8 cellular contexts compared by ENCODE assay signal in the genomic region with DNA sequence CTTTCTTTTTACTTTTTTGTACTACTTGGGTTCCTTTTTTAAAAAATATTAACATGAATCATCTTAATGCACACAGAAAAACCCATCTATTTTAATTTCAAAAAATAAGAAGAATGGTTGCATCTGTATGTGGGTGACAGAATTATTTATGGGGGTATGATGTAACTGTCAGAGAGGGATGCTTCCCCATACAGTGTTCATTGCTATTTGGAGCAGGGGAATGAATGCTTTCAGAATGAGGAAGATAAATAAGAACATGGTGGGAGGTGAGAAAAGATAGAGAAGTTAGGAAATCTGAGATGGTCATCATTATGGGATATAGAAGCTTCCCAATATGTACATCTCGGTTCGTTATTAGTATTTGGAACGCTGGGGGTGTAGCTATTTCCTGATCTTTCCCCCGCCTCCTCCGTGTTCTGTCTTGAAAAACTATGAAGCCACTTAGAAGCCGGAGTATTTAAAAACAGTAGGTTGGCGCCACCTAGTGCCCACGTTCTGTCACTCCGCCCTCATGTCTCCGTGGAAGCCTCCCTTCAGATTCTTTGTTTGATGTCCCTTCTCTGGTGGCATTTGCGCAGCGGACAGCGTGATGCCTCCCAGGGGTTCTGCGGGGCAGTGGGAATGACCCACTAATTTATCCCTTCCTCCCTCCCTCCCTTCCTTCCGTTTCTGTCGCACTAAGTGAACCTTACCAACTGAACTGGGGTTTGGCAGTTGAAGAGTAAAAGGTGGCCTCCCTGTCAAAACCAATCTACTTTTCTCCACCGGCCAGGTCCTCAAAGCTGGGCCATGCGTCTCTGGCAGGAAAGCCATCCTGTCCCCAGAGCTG.
DNase-seq lines count a peak whose midpoint lies in the region; ATAC-seq and TF ChIP-seq lines count a peak whose summit lies in the region.

No MANE protein-coding gene starts in this region.

- TF ChIP-seq CTCF in lung (IDR thresholded peaks at IDR 0.05; ENCODE audit: control extremely low read depth, extremely low read depth) = peak; percentile 53

- no peak overlapping the region for H3K27ac ChIP-seq in lung (ENCODE audit: low read depth in 1 of 2, low read length in 1 of 2)

- H3K27me3 ChIP-seq in lung (ENCODE audit: control insufficient read depth, insufficient read depth) = no peaks in the 10 kb centered on the region

- DNase-seq in AG08395 (ENCODE audit: low spot score) (peak; percentile 86), NCI-H510A treated with DMSO at 0.1 percent for 48 hours (lab: John Stamatoyannopoulos, UW) (peak; percentile 54), lung (ENCODE audit: low spot score) (peak; percentile 69)
- DNase-seq in activated CD4-positive, alpha-beta T cell treated with anti-CD3 and anti-CD28 coated beads, Interleukin-2, amount 10 ng/mL, durations not matched to agents 24 days and 14 days = peak; percentile 88
- peak; percentile 23 for DNase-seq in stimulated activated CD8-positive, alpha-beta memory T cell treated with anti-CD3 and anti-CD28 coated beads, Interleukin-12 subunit alpha, Interleukin-12 subunit beta, amount 100 ng/mL, for 24 hours (ENCODE audit: extremely low read depth)

- H3K4me3 Mint-ChIP-seq in activated CD4-positive, alpha-beta T cell treated with anti-CD3 and anti-CD28 coated beads, Interleukin-2, amount 10 ng/mL, durations not matched to agents 24 days and 14 days = no peak overlapping the region
- peak overlapping the region; percentile 58 for H3K4me3 Mint-ChIP-seq in dendritic cell treated with granulocyte-macrophage colony-stimulating factor and Interleukin-4, amounts not matched to agents 40 ng/mL and 50 ng/mL, for 4 days

- no peaks in the 10 kb centered on the region for H3K9me3 Mint-ChIP-seq in activated CD4-positive, alpha-beta T cell treated with anti-CD3 and anti-CD28 coated beads, Interleukin-2, amount 10 ng/mL, durations not matched to agents 24 days and 14 days
- no peaks in the 10 kb centered on the region for H3K9me3 Mint-ChIP-seq in dendritic cell treated with granulocyte-macrophage colony-stimulating factor and Interleukin-4, amounts not matched to agents 40 ng/mL and 50 ng/mL, for 4 days

- ATAC-seq in GM18861 (IDR thresholded peaks at IDR 0.05; ENCODE audit: unreplicated experiment) (peak; percentile 69), HG03159 (IDR thresholded peaks at IDR 0.05; ENCODE audit: unreplicated experiment) (peak; percentile 85), lung (ENCODE audit: insufficient read depth, low FRiP score) (peak; percentile 84)

- no peaks in the 10 kb centered on the region for H3K27me3 Mint-ChIP-seq in activated CD4-positive, alpha-beta T cell treated with anti-CD3 and anti-CD28 coated beads, Interleukin-2, amount 10 ng/mL, durations not matched to agents 24 days and 14 days
- no peaks in the 10 kb centered on the region for H3K27me3 Mint-ChIP-seq in dendritic cell treated with granulocyte-macrophage colony-stimulating factor and Interleukin-4, amounts not matched to agents 40 ng/mL and 50 ng/mL, for 4 days

- H3K27ac Mint-ChIP-seq in activated CD4-positive, alpha-beta T cell treated with anti-CD3 and anti-CD28 coated beads, Interleukin-2, amount 10 ng/mL, durations not matched to agents 24 days and 14 days = no peak overlapping the region
- no peak overlapping the region for H3K27ac Mint-ChIP-seq in dendritic cell treated with granulocyte-macrophage colony-stimulating factor and Interleukin-4, amounts not matched to agents 40 ng/mL and 50 ng/mL, for 4 days

- H3K4me1 ChIP-seq in lung (ENCODE audit: control insufficient read depth in 2 of 2, insufficient read depth in 2 of 2, low read length in 2 of 2) = no peaks in the 10 kb centered on the region

- no peaks in the 10 kb centered on the region for H3K9me3 ChIP-seq in lung (ENCODE audit: control insufficient read depth in 2 of 2, insufficient read depth in 1 of 2, low read length in 1 of 2)

- no peak overlapping the region for H3K4me3 ChIP-seq in lung

- H3K4me1 Mint-ChIP-seq in activated CD4-positive, alpha-beta T cell treated with anti-CD3 and anti-CD28 coated beads, Interleukin-2, amount 10 ng/mL, durations not matched to agents 24 days and 14 days = peaks cover 4% of the 10 kb centered on the region
- H3K4me1 Mint-ChIP-seq in dendritic cell treated with granulocyte-macrophage colony-stimulating factor and Interleukin-4, amounts not matched to agents 40 ng/mL and 50 ng/mL, for 4 days (ENCODE audit: low read depth) = peaks cover 24% of the 10 kb centered on the region

- no peaks in the 10 kb centered on the region for H3K36me3 Mint-ChIP-seq in activated CD4-positive, alpha-beta T cell treated with anti-CD3 and anti-CD28 coated beads, Interleukin-2, amount 10 ng/mL, durations not matched to agents 24 days and 14 days (ENCODE audit: low read depth)
- H3K36me3 Mint-ChIP-seq in dendritic cell treated with granulocyte-macrophage colony-stimulating factor and Interleukin-4, amounts not matched to agents 40 ng/mL and 50 ng/mL, for 4 days (ENCODE audit: low read depth) = no peaks in the 10 kb centered on the region

- intact Hi-C loops in activated CD4-positive, alpha-beta T cell treated with anti-CD3 and anti-CD28 coated beads, Interleukin-2, amount 10 ng/mL, durations not matched to agents 24 days and 14 days (cut with micrococcal nuclease) = loop anchor here (5.0 kb wide), 1 partner anchor 626 kb away; a partner anchor contains a TSS
- intact Hi-C loops in dendritic cell treated with granulocyte-macrophage colony-stimulating factor and Interleukin-4, amounts not matched to agents 40 ng/mL and 50 ng/mL, for 4 days (cut with micrococcal nuclease) = no loop called here

- H3K36me3 ChIP-seq in lung (ENCODE audit: control insufficient read depth in 2 of 2, insufficient read depth in 2 of 2, low read length in 2 of 2) = peaks cover 0 to 4% of the 10 kb centered on the region in 2 donors

- 6 to 7% methylated on average over 18 of the region's 18 CpGs for WGBS in lung, 2 donors

Comparison
In these comparisons a context has a peak if more than half of its experiments do, and no peak if none do; other contexts are left out.
1. DNase-seq: peak in every context shown above with its lines; median percentile 88 in activated CD4-positive, alpha-beta T cell treated with anti-CD3 and anti-CD28 coated beads, Interleukin-2, amount 10 ng/mL, durations not matched to agents 24 days and 14 days; 86 in AG08395; 69 in lung; 54 in NCI-H510A treated with DMSO at 0.1 percent for 48 hours; 23 in stimulated activated CD8-positive, alpha-beta memory T cell treated with anti-CD3 and anti-CD28 coated beads, Interleukin-12 subunit alpha, Interleukin-12 subunit beta, amount 100 ng/mL, for 24 hours.